Comparison of ENCODE assay signal across 8 cellular contexts in the genomic region with DNA sequence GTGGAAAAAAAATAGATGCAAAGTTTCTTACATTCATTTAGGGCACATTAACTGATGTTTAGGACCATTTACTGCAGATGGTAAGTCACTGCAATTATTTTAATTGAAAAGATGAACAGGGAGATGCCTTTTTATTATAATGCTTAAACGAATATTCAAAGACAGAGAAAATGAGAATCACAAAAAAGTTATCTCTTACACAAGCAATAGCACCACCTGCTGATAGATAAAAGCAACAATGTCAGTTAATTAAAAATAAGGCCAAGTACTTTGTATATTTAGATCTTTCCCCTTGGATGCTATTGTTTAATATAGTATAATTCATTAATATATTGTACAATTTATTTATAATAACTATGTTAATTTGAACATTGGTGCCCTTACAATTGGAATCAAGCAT. TPM values are rescaled to one million over a fixed set of nuclear protein-coding genes. Genes with fewer than 3 reads are reported as not detected.
DNase-seq lines count a peak whose midpoint lies in the region; ATAC-seq and TF ChIP-seq lines count a peak whose summit lies in the region.

No MANE protein-coding gene starts in this region.

- H3K4me3 ChIP-seq in WI38 (ENCODE audit: low read depth, low read length) (no peak overlapping the region), liver (ENCODE audit: low read depth in 1 of 3, low read length in 3 of 3) (no peak overlapping the region)

- H3K4me1 ChIP-seq in liver (ENCODE audit: control insufficient read depth in 4 of 4, insufficient read depth in 4 of 4, low read length in 3 of 4): no peaks in the 10 kb centered on the region

- peak; percentile 12 for DNase-seq in DMS53 treated with DMSO at 0.1 percent for 48 hours (lab: John Stamatoyannopoulos, UW; ENCODE audit: unreplicated experiment)
- DNase-seq in LoVo (ENCODE audit: low spot score): peak; percentile 32
- DNase-seq in 8988T: no peak
- no peak for DNase-seq in GOT3 (lab: John Stamatoyannopoulos, UW)

- H3K27me3 ChIP-seq in liver (ENCODE audit: control insufficient read depth in 4 of 4, insufficient read depth in 4 of 4, low read length in 3 of 4): no peaks in the 10 kb centered on the region

- 23% methylated on average over 1 of the region's 1 CpG for WGBS in liver

- no peak overlapping the region for H3K27ac ChIP-seq in liver (ENCODE audit: low read depth in 1 of 2, low read length in 2 of 2)

- ATAC-seq in GM21786 (IDR thresholded peaks at IDR 0.05; ENCODE audit: unreplicated experiment) (no peak), GM21619 (IDR thresholded peaks at IDR 0.05; ENCODE audit: unreplicated experiment) (no peak)

- no peak overlapping the region for H3K9ac ChIP-seq in liver (ENCODE audit: low read depth in 1 of 2, low read length in 2 of 2)

- TF ChIP-seq RAD21 in liver (IDR thresholded peaks at IDR 0.05): peak; percentile 89

- no peaks in the 10 kb centered on the region for H3K36me3 ChIP-seq in liver (ENCODE audit: control insufficient read depth in 4 of 4, insufficient read depth in 3 of 4, low read depth in 1 of 4, low read length in 3 of 4)

- TF ChIP-seq CTCF in WI38 (IDR thresholded peaks at IDR 0.05; ENCODE audit: low read depth, low read length): peak; percentile 12; the same call in 1 of the 2 replicates
- TF ChIP-seq CTCF in liver (IDR thresholded peaks at IDR 0.05; ENCODE audit: low read depth, low read length, missing input control): peak; percentile 60

- H3K9me3 ChIP-seq in liver (ENCODE audit: control insufficient read depth in 4 of 4, low read length in 3 of 4): peaks cover 0 to 2% (median 0%) of the 10 kb centered on the region in 4 donors

TF ChIP-seq in liver, 16 proteins besides CTCF, POLR2A, EP300 and RAD21:
- TF ChIP-seq HNF4A (conservative IDR thresholded peaks at IDR 0.05): no peak
- no peak for TF ChIP-seq EGR1 (IDR thresholded peaks at IDR 0.05; ENCODE audit: low read depth in 2 of 2)
- TF ChIP-seq HNF4G (IDR thresholded peaks at IDR 0.05): no peak
- TF ChIP-seq FOXA1 (IDR thresholded peaks at IDR 0.05): no peak
- TF ChIP-seq, protein P1, sequence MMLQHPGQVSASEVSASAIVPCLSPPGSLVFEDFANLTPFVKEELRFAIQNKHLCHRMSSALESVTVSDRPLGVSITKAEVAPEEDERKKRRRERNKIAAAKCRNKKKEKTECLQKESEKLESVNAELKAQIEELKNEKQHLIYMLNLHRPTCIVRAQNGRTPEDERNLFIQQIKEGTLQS (IDR thresholded peaks at IDR 0.05): no peak
- no peak for TF ChIP-seq ZBTB33 (IDR thresholded peaks at IDR 0.05)
- no peak for TF ChIP-seq GABPA (IDR thresholded peaks at IDR 0.05 in 1 of 2, conservative IDR thresholded peaks at IDR 0.05 in 1 of 2)
- no peak for TF ChIP-seq TAF1 (conservative IDR thresholded peaks at IDR 0.05)
- TF ChIP-seq SP1 (IDR thresholded peaks at IDR 0.05): no peak
- TF ChIP-seq JUND (IDR thresholded peaks at IDR 0.05): no peak
- no peak for TF ChIP-seq YY1 (IDR thresholded peaks at IDR 0.05)
- no peak for TF ChIP-seq RXRA (IDR thresholded peaks at IDR 0.05)
- TF ChIP-seq REST (IDR thresholded peaks at IDR 0.05): no peak
- no peak for TF ChIP-seq FOXA2 (IDR thresholded peaks at IDR 0.05)
- TF ChIP-seq, protein P2, sequence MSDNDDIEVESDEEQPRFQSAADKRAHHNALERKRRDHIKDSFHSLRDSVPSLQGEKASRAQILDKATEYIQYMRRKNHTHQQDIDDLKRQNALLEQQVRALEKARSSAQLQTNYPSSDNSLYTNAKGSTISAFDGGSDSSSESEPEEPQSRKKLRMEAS (IDR thresholded peaks at IDR 0.05): no peak
- TF ChIP-seq NR2F2 (IDR thresholded peaks at IDR 0.05): no peak

RNA-seq across cellular contexts. Expression of gene IFT80, which starts 55.9 kb away (rescaled TPM):
- 10 to 100 TPM; 12.9 to 15.7 TPM for total RNA-seq in liver
- polyA plus RNA-seq in liver: 1 to 10 TPM; 3.5 to 3.6 TPM

RNA-seq across cellular contexts. Expression of gene SMC4, which starts 56.3 kb away (rescaled TPM):
- total RNA-seq in liver: 100 to 1,000 TPM in 1 of 2 donors, 10 to 100 TPM in 1; 17.1 to 161 TPM
- polyA plus RNA-seq in liver: 10 to 100 TPM in 1 of 2 donors, 1 to 10 TPM in 1; 6.7 to 17.0 TPM

Comparison
In these comparisons a context has a peak if more than half of its experiments do, and no peak if none do; other contexts are left out.
1. DNase-seq: peak in DMS53 treated with DMSO at 0.1 percent for 48 hours (single experiment) and LoVo (single experiment); none in 8988T (single experiment) and GOT3 (single experiment).